Comparison of ENCODE assay signal across 12 cellular contexts in genomic region chr15:34435658-34436057, GRCh38. TPM values are rescaled to one million over a fixed set of nuclear protein-coding genes. Genes with fewer than 3 reads are reported as not detected.
DNase-seq lines count a peak whose midpoint lies in the region; ATAC-seq and TF ChIP-seq lines count a peak whose summit lies in the region.
"Had no signal": no experiment of that assay in that cellular context is flagged by ENCODE, and none has a peak within 500 bp of the region (broad histone marks: within the 10 kb centered on the region; RNA-seq: fewer than 3 reads in every experiment).

No MANE protein-coding gene starts in this region.

- peaks cover 8% of the 10 kb centered on the region; the same call in 1 of the 2 replicates for H3K4me1 ChIP-seq in Panc1 (ENCODE audit: control insufficient read depth, insufficient read depth, low read length)

- DNase-seq in T-helper 1 cell: no peak
- DNase-seq in Panc1 (ENCODE audit: low read depth, low spot score): no peak
- DNase-seq in dorsolateral prefrontal cortex: peak in 1 of 10 donors; percentile 39
- no peak for DNase-seq in skeletal muscle cell (ENCODE audit: low read depth)
- no peak for DNase-seq in H7
- DNase-seq: left cardiac atrium, NCI-H2171 treated with DMSO at 0.1 percent for 48 hours, SHP77 had no signal

- peaks cover 33% of the 10 kb centered on the region for H3K36me3 Mint-ChIP-seq in T-helper 1 cell treated with Interleukin-12 subunit alpha and Interleukin-12 subunit beta and Interleukin-4 antibody, amounts not matched to agents 30 μg/mL and 1 μg/mL, for 36 hours (ENCODE audit: low read depth)

- H3K27me3 ChIP-seq in Panc1 (ENCODE audit: control insufficient read depth, insufficient read depth, low read length) (no peaks in the 10 kb centered on the region), dorsolateral prefrontal cortex (peaks cover 0 to 5% (median 0%) of the 10 kb centered on the region in 45 donors), H7 (ENCODE audit: control insufficient read depth, insufficient read depth, low read length) (peaks cover 27% of the 10 kb centered on the region)

- no peak for TF ChIP-seq CTCF in Panc1 (IDR thresholded peaks at IDR 0.05)
- TF ChIP-seq CTCF in dorsolateral prefrontal cortex (IDR thresholded peaks at IDR 0.05 in 54 of 56, conservative IDR thresholded peaks at IDR 0.05 in 2 of 56; ENCODE audit: low read depth in 1 of 56, partially characterized antibody in 56 of 56): no peak

- intact Hi-C loops in Panc1 (cut with micrococcal nuclease; ENCODE audit: unreplicated experiment): no loop called here
- intact Hi-C loops in dorsolateral prefrontal cortex (cut with DNase I): no loop called here

- peak overlapping the region; percentile 86 for H3K4me3 Mint-ChIP-seq in T-helper 1 cell treated with Interleukin-12 subunit alpha and Interleukin-12 subunit beta and Interleukin-4 antibody, amounts not matched to agents 30 μg/mL and 1 μg/mL, for 36 hours

- no peaks in the 10 kb centered on the region for H3K9me3 Mint-ChIP-seq in T-helper 1 cell treated with Interleukin-12 subunit alpha and Interleukin-12 subunit beta and Interleukin-4 antibody, amounts not matched to agents 30 μg/mL and 1 μg/mL, for 36 hours

- POLR2A ChIA-PET in Panc1 (lab: Charles Lee): no interaction called here

- no peak for ATAC-seq in Panc1
- no peak for ATAC-seq in GM18873 (IDR thresholded peaks at IDR 0.05; ENCODE audit: low FRiP score, unreplicated experiment)
- no peak for ATAC-seq in GM21786 (IDR thresholded peaks at IDR 0.05; ENCODE audit: unreplicated experiment)

- H3K27ac ChIP-seq in Panc1 (ENCODE audit: low read length) (no peak overlapping the region; the same call in 1 of the 2 replicates), dorsolateral prefrontal cortex (no peak overlapping the region)
- H3K27ac ChIP-seq: KMS-11 had no signal

- no TSS peak for BruUV-seq in Panc1 (replicated peaks; lab: Mats Ljungman, UMichigan)

- H3K4me3 ChIP-seq in Panc1 (ENCODE audit: low read depth in 2 of 2, low read length in 2 of 2) (peak overlapping the region; percentile 62 to 65; a peak in 2 of 4 replicates), dorsolateral prefrontal cortex (peak overlapping the region in 32 of 59 donors; percentile 6 to 77 (median 70)), skeletal muscle cell (ENCODE audit: low read depth, low read length) (peak overlapping the region; percentile 82), H7 (ENCODE audit: insufficient read depth, low read depth, low read length) (no peak overlapping the region)

- in situ Hi-C loops in Panc1 (cut with HindIII; ENCODE audit: low pct_unique_long_range_greater_than_20kb, low sequenced_read_pairs): no loop called here

- CTCF ChIA-PET in Panc1 (lab: Charles Lee): no interaction called here

- H3K9me3 ChIP-seq in Panc1 (ENCODE audit: control insufficient read depth, insufficient read depth, low read depth, low read length): no peaks in the 10 kb centered on the region

- peaks cover 31% of the 10 kb centered on the region for H3K4me1 Mint-ChIP-seq in T-helper 1 cell treated with Interleukin-12 subunit alpha and Interleukin-12 subunit beta and Interleukin-4 antibody, amounts not matched to agents 30 μg/mL and 1 μg/mL, for 36 hours (ENCODE audit: low read depth)

- H3K36me3 ChIP-seq in Panc1 (ENCODE audit: control insufficient read depth, insufficient read depth, low read length) (peaks cover 2% of the 10 kb centered on the region; the same call in 1 of the 2 replicates), H7 (replicated peaks; ENCODE audit: control insufficient read depth, insufficient read depth, low read length) (no peaks in the 10 kb centered on the region)

- H3K27ac Mint-ChIP-seq in T-helper 1 cell treated with Interleukin-12 subunit alpha and Interleukin-12 subunit beta and Interleukin-4 antibody, amounts not matched to agents 30 μg/mL and 1 μg/mL, for 36 hours: peak overlapping the region; percentile 80

- peaks cover 5% of the 10 kb centered on the region for H3K27me3 Mint-ChIP-seq in T-helper 1 cell treated with Interleukin-12 subunit alpha and Interleukin-12 subunit beta and Interleukin-4 antibody, amounts not matched to agents 30 μg/mL and 1 μg/mL, for 36 hours (ENCODE audit: low read depth)

RNA-seq across cellular contexts. Expression of gene GOLGA8A, which starts 1.9 kb away (rescaled TPM):
- 99.1 TPM for total RNA-seq in Panc1 (2021; ENCODE audit: unreplicated experiment)
- polyA plus RNA-seq in Panc1 (2012; ENCODE audit: insufficient read length): 90.4 TPM
- 100 to 1,000 TPM in 93 of 120 experiments, 10 to 100 TPM in 27; 35.5 to 292 (median 129) TPM for total RNA-seq in dorsolateral prefrontal cortex
- 9.7 and 16.7 TPM in 2 replicates for total RNA-seq in H7 (2014; rRNA removed; shearing (Covaris generic))
